ENCODE assay signal across 9 cellular contexts in genomic region chr19:17687141-17687856, GRCh38. TPM values are rescaled to one million over a fixed set of nuclear protein-coding genes. Genes with fewer than 3 reads are reported as not detected.
DNase-seq lines count a peak whose midpoint lies in the region; ATAC-seq and TF ChIP-seq lines count a peak whose summit lies in the region.
"Had no signal": no experiment of that assay in that cellular context is flagged by ENCODE, and none has a peak within 500 bp of the region (broad histone marks: within the 10 kb centered on the region; RNA-seq: fewer than 3 reads in every experiment).

No MANE protein-coding gene starts in this region.

- no peak for ATAC-seq in GM18858 (IDR thresholded peaks at IDR 0.05; ENCODE audit: unreplicated experiment)

- H3K27me3 Mint-ChIP-seq in endothelial cell (ENCODE audit: unreplicated experiment): peaks cover 14% of the 10 kb centered on the region

- peak overlapping the region; percentile 75 for H3K4me3 Mint-ChIP-seq in endothelial cell (ENCODE audit: unreplicated experiment)

- no peaks in the 10 kb centered on the region for H3K9me3 Mint-ChIP-seq in endothelial cell (ENCODE audit: unreplicated experiment)

- peak; percentile 53 for DNase-seq in NCI-H146 (lab: John Stamatoyannopoulos, UW)
- DNase-seq in NCI-H146 treated with DMSO at 0.1 percent for 48 hours (lab: John Stamatoyannopoulos, UW; ENCODE audit: unreplicated experiment): no peak
- DNase-seq in NCI-H524 treated with DMSO at 0.1 percent for 48 hours (lab: John Stamatoyannopoulos, UW): peak; percentile 22
- no peak for DNase-seq in endothelial cell (ENCODE audit: low spot score)
- DNase-seq in putamen (ENCODE audit: low spot score): peak; percentile 34
- no peak for DNase-seq in UCSD-AML1 (lab: John Stamatoyannopoulos, UW; ENCODE audit: unreplicated experiment)
- DNase-seq in kidney tubule cell (ENCODE audit: low spot score): no peak

- no peak for TF ChIP-seq CTCF in endothelial cell (IDR thresholded peaks at IDR 0.05; ENCODE audit: unreplicated experiment)

- H3K36me3 Mint-ChIP-seq in endothelial cell (ENCODE audit: low read depth, unreplicated experiment): no peaks in the 10 kb centered on the region

- H3K4me1 Mint-ChIP-seq in endothelial cell (ENCODE audit: unreplicated experiment): peaks cover 16% of the 10 kb centered on the region

- H3K27ac Mint-ChIP-seq in endothelial cell (ENCODE audit: unreplicated experiment): no peak overlapping the region

RNA-seq across cellular contexts. Expression of gene UNC13A, which starts 0.9 kb away (rescaled TPM):
- total RNA-seq in endothelial cell (ENCODE audit: unreplicated experiment): 1.2 TPM
- total RNA-seq: LHCN-M2 had no signal

RNA-seq across cellular contexts. Expression of gene MAP1S, which starts 32.0 kb away (rescaled TPM):
- 173 TPM for total RNA-seq in endothelial cell (ENCODE audit: unreplicated experiment)

Comparison
In these comparisons a context has a peak if more than half of its experiments do, and no peak if none do; other contexts are left out.
1. DNase-seq: peak in NCI-H146 (single experiment), NCI-H524 treated with DMSO at 0.1 percent for 48 hours (single experiment) and putamen (single experiment); none in NCI-H146 treated with DMSO at 0.1 percent for 48 hours (single experiment), endothelial cell (single experiment), UCSD-AML1 (single experiment) and kidney tubule cell (single experiment).